8 cellular contexts compared by ENCODE assay signal in genomic region chr1:20440785-20441200, GRCh38. TPM values are rescaled to one million over a fixed set of nuclear protein-coding genes. Genes with fewer than 3 reads are reported as not detected.
DNase-seq lines count a peak whose midpoint lies in the region; ATAC-seq and TF ChIP-seq lines count a peak whose summit lies in the region.

No MANE protein-coding gene starts in this region.

- TF ChIP-seq CTCF in NB4 (IDR thresholded peaks at IDR 0.05; ENCODE audit: low read depth, low read length) (no peak), endothelial cell (IDR thresholded peaks at IDR 0.05; ENCODE audit: unreplicated experiment) (no peak)

- H3K4me1 Mint-ChIP-seq in endothelial cell (ENCODE audit: unreplicated experiment), result no peaks in the 10 kb centered on the region

- no peaks in the 10 kb centered on the region for H3K9me3 Mint-ChIP-seq in endothelial cell (ENCODE audit: unreplicated experiment)

- H3K27ac Mint-ChIP-seq in endothelial cell (ENCODE audit: unreplicated experiment), result no peak overlapping the region

- H3K4me3 Mint-ChIP-seq in endothelial cell (ENCODE audit: unreplicated experiment), result no peak overlapping the region

- ATAC-seq in HG02973 (IDR thresholded peaks at IDR 0.05; ENCODE audit: unreplicated experiment) (no peak), GM21619 (IDR thresholded peaks at IDR 0.05; ENCODE audit: unreplicated experiment) (no peak)

- no peak overlapping the region for H3K4me3 ChIP-seq in NB4 (ENCODE audit: low read depth, low read length)

- no peaks in the 10 kb centered on the region for H3K36me3 Mint-ChIP-seq in endothelial cell (ENCODE audit: low read depth, unreplicated experiment)

- H3K27me3 Mint-ChIP-seq in endothelial cell (ENCODE audit: unreplicated experiment), result no peaks in the 10 kb centered on the region

- DNase-seq in EH (ENCODE audit: low read depth), result peak; percentile 66
- peak; percentile 46 for DNase-seq in NB4 (ENCODE audit: low read depth)
- DNase-seq in activated CD4-positive, alpha-beta T cell treated with anti-CD3 and anti-CD28 coated beads, Interleukin-2, amount 50 U/mL, for 48 hours, result peak; percentile 47 to 61
- DNase-seq in endothelial cell (ENCODE audit: low spot score), result peak; percentile 58
- peak; percentile 43 for DNase-seq in myocyte (ENCODE audit: low read depth)
- no peak for DNase-seq in SKM-1 (lab: John Stamatoyannopoulos, UW; ENCODE audit: unreplicated experiment)

- no peak for TF ChIP-seq POLR2A in NB4 (IDR thresholded peaks at IDR 0.05; ENCODE audit: extremely low read depth, insufficient read length)

RNA-seq across cellular contexts. Expression of gene CAMK2N1, which starts 45.2 kb away (rescaled TPM):
- 0.28 TPM for total RNA-seq in endothelial cell (ENCODE audit: unreplicated experiment)
- 8.4 and 11.4 TPM in 2 replicates for total RNA-seq in myocyte
- polyA plus RNA-seq in myocyte (2012), result 13.6 TPM
